1 cellular context compared by ENCODE assay signal in genomic region chr10:73247509-73248258, GRCh38.
TF ChIP-seq lines count a peak whose summit lies in the region.

No MANE protein-coding gene starts in this region.

TF ChIP-seq in GM23338, 12 proteins besides CTCF, POLR2A, EP300 and RAD21 (continued from another document):
- TF ChIP-seq ZNF462 (CRISPR knock-in tag; IDR thresholded peaks at IDR 0.05): no peak
- no peak for TF ChIP-seq ZNF331 (CRISPR knock-in tag; IDR thresholded peaks at IDR 0.05; ENCODE audit: low read depth)
- TF ChIP-seq JUNB (IDR thresholded peaks at IDR 0.05; ENCODE audit: unreplicated experiment): no peak
- no peak for TF ChIP-seq ZNF114 (CRISPR knock-in tag; IDR thresholded peaks at IDR 0.05)
